Comparison of ENCODE assay signal across 17 cellular contexts in the genomic region with DNA sequence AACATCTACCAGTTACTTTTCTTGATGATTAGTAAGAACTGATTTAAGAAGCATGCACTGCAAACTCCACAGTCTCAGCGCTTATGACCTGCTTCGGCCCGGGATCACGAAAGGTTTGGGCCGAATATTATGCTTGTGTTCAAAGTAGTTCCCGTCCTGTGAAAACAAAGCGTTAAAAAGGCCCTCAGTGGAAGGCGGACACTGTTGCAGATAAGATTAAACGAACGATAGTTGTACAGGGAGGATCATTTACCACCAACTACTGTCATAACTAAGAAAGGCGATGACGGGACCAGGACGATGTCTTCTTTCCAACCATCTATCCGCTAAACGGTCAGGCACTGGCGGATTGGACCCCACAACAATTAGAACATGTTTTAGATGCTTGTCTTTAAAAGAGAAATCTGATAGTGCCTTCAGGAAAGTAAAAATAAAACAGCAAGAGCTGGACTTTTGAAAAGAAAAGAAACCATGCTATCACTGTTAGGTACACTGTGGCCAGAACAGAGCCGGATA. TPM values are rescaled to one million over a fixed set of nuclear protein-coding genes. Genes with fewer than 3 reads are reported as not detected.
A peak's percentile ranks its signal among the peaks of the same experiment; 100 is the strongest.
DNase-seq lines count a peak whose midpoint lies in the region; ATAC-seq and TF ChIP-seq lines count a peak whose summit lies in the region.
"Had no signal": no experiment of that assay in that cellular context is flagged by ENCODE, and none has a peak within 500 bp of the region (broad histone marks: within the 10 kb centered on the region; RNA-seq: fewer than 3 reads in every experiment).

No MANE protein-coding gene starts in this region.

- DNase-seq in IMR-90 = no peak
- no peak for DNase-seq in fibroblast of lung (ENCODE audit: low read depth in 2 of 2)
- no peak for DNase-seq in lower lobe of right lung
- no peak for DNase-seq in vagina (ENCODE audit: extremely low spot score in 2 of 2)
- no peak for DNase-seq in nucleus accumbens (lab: John Stamatoyannopoulos, UW)
- DNase-seq: activated CD8-positive, alpha-beta memory T cell treated with anti-CD3 and anti-CD28 coated beads, Interleukin-2, amount 50 U/mL, for 4 hours; amygdala; left cardiac atrium; NCI-H187; NK-92 treated with Interleukin-12 subunit alpha and Interleukin-12 subunit beta, amount 100 ng/mL, for 24 hours; ovary had no signal

- peak overlapping the region; percentile 21; the same call in 1 of the 2 replicates for H3K4ac ChIP-seq in IMR-90 (ENCODE audit: low read depth, low read length)

- H4K20me1 ChIP-seq in IMR-90 (ENCODE audit: insufficient read depth, low read length) (no peaks in the 10 kb centered on the region), fibroblast of lung (ENCODE audit: control insufficient read depth, extremely low read depth, insufficient read depth, low read length) (no peaks in the 10 kb centered on the region)

- no TSS peak for BruUV-seq in IMR-90 (replicated peaks; lab: Mats Ljungman, UMichigan)

- TF ChIP-seq RAD21 in IMR-90 (IDR thresholded peaks at IDR 0.05; ENCODE audit: low read length) = no peak

- H3K27ac ChIP-seq in IMR-90 (ENCODE audit: insufficient read depth, low read length) = no peak overlapping the region
- no peak overlapping the region for H3K27ac ChIP-seq in fibroblast of lung (ENCODE audit: insufficient read depth, low read length)
- peak overlapping the region; percentile 56 for H3K27ac ChIP-seq in lower lobe of right lung
- peak overlapping the region; percentile 67 for H3K27ac ChIP-seq in stomach smooth muscle (ENCODE audit: low read length)
- no peak overlapping the region for H3K27ac ChIP-seq in vagina
- H3K27ac ChIP-seq: ovary had no signal

- H3K36me3 ChIP-seq in IMR-90 (ENCODE audit: control insufficient read depth, insufficient read depth, low read length) = peaks cover 2% of the 10 kb centered on the region; the same call in 1 of the 2 replicates
- no peaks in the 10 kb centered on the region for H3K36me3 ChIP-seq in fibroblast of lung (ENCODE audit: control insufficient read depth, insufficient read depth, low read length)
- no peaks in the 10 kb centered on the region for H3K36me3 ChIP-seq in lower lobe of right lung
- peaks cover 33 to 36% of the 10 kb centered on the region in 2 donors for H3K36me3 ChIP-seq in stomach smooth muscle (ENCODE audit: control insufficient read depth in 2 of 2, insufficient read depth in 2 of 2, low read length in 2 of 2)
- no peaks in the 10 kb centered on the region for H3K36me3 ChIP-seq in vagina
- H3K36me3 ChIP-seq: MG63, ovary had no signal

- dilution Hi-C loops in IMR-90 (cut with HindIII; ENCODE audit: low sequenced_read_pairs, unreplicated experiment) = no loop called here

- no peak overlapping the region for H2AK9ac ChIP-seq in IMR-90 (replicated peaks; ENCODE audit: low read depth, low read length, poor library complexity)

- no peaks in the 10 kb centered on the region for H3K79me2 ChIP-seq in fibroblast of lung (ENCODE audit: control insufficient read depth, insufficient read depth, low read length)

- no peak for TF ChIP-seq POLR2A in IMR-90 (IDR thresholded peaks at IDR 0.05; ENCODE audit: low read depth, low read length)
- no peak for TF ChIP-seq POLR2A in vagina (IDR thresholded peaks at IDR 0.05)

- H2BK20ac ChIP-seq in IMR-90 (ENCODE audit: low read depth, low read length) = peak overlapping the region; percentile 57; the same call in 1 of the 2 replicates

- intact Hi-C loops in IMR-90 (cut with micrococcal nuclease) = no loop called here
- intact Hi-C loops in lower lobe of right lung (cut with DNase I) = no loop called here
- intact Hi-C loops in vagina (cut with DNase I) = no loop called here

- no peak overlapping the region for H4K5ac ChIP-seq in IMR-90 (ENCODE audit: low read depth, low read length)

- peaks cover 15% of the 10 kb centered on the region for H3K4me1 ChIP-seq in IMR-90 (ENCODE audit: control insufficient read depth, insufficient read depth, low read length)
- no peaks in the 10 kb centered on the region for H3K4me1 ChIP-seq in fibroblast of lung (ENCODE audit: control insufficient read depth, extremely low read depth, insufficient read depth, low read length)
- peaks cover 13% of the 10 kb centered on the region for H3K4me1 ChIP-seq in lower lobe of right lung
- peaks cover 17% of the 10 kb centered on the region for H3K4me1 ChIP-seq in stomach smooth muscle (ENCODE audit: control insufficient read depth, insufficient read depth, low read length)
- peaks cover 5% of the 10 kb centered on the region for H3K4me1 ChIP-seq in vagina

- no peaks in the 10 kb centered on the region for H3K79me1 ChIP-seq in IMR-90 (ENCODE audit: low read depth in 1 of 2, low read length in 2 of 2)

- POLR2A ChIA-PET in IMR-90 (lab: Charles Lee; ENCODE audit: unreplicated experiment) = no interaction called here

- 100% methylated on average over 5 of the region's 17 CpGs; no CpG with 5 or more reads in 1 of the 2 experiments for WGBS in IMR-90 (ENCODE audit: extremely low coverage in 2 of 2, insufficient read length in 1 of 2), 2 experiments

- H2AFZ ChIP-seq in IMR-90 (replicated peaks; ENCODE audit: low read length, poor library complexity) (peak overlapping the region; percentile 5), fibroblast of lung (ENCODE audit: low read length) (no peak overlapping the region)

- H2BK5ac ChIP-seq in IMR-90 (ENCODE audit: low read depth, low read length, poor library complexity, severe bottlenecking) = no peak overlapping the region

- in situ Hi-C loops in IMR-90 (cut with MboI; ENCODE audit: low sequenced_read_pairs) = no loop called here

- ATAC-seq in IMR-90 (ENCODE audit: low read depth) = no peak
- peak in 1 of 2 donors; percentile 5 for ATAC-seq in lower lobe of right lung
- no peak for ATAC-seq in GM19351 (IDR thresholded peaks at IDR 0.05; ENCODE audit: unreplicated experiment)
- ATAC-seq in HG03439 (IDR thresholded peaks at IDR 0.05; ENCODE audit: unreplicated experiment) = no peak

- H4K91ac ChIP-seq in IMR-90 (ENCODE audit: insufficient read depth, low read depth, low read length) = no peak overlapping the region

- H3K56ac ChIP-seq in IMR-90 (ENCODE audit: extremely low read depth, insufficient read depth, low read length) = no peak overlapping the region

- peak overlapping the region in 1 of 2 experiments; percentile 49; a peak in 1 of 4 replicates for H4K8ac ChIP-seq in IMR-90 (ENCODE audit: low read depth in 2 of 2, low read length in 2 of 2)

- no peak overlapping the region for H3K14ac ChIP-seq in IMR-90 (replicated peaks; ENCODE audit: low read depth, low read length)

- peak overlapping the region; percentile 15; the same call in 1 of the 3 replicates for H2BK15ac ChIP-seq in IMR-90 (ENCODE audit: low read depth, low read length)

- TF ChIP-seq CTCF in IMR-90 (conservative IDR thresholded peaks at IDR 0.05; ENCODE audit: low read depth, low read length) (no peak), fibroblast of lung (conservative IDR thresholded peaks at IDR 0.05 in 1 of 2, IDR thresholded peaks at IDR 0.05 in 1 of 2; ENCODE audit: low read depth in 1 of 2, low read length in 2 of 2) (no peak), lower lobe of right lung (IDR thresholded peaks at IDR 0.05) (no peak), vagina (IDR thresholded peaks at IDR 0.05) (no peak)

- H2AK5ac ChIP-seq in IMR-90 (ENCODE audit: low read depth, low read length) = peak overlapping the region; percentile 15; the same call in 1 of the 2 replicates

- H3K9me3 ChIP-seq in IMR-90 (ENCODE audit: control insufficient read depth, insufficient read depth, low read length) (no peaks in the 10 kb centered on the region), fibroblast of lung (ENCODE audit: control insufficient read depth, insufficient read depth, low read depth, low read length) (no peaks in the 10 kb centered on the region), lower lobe of right lung (no peaks in the 10 kb centered on the region), stomach smooth muscle (ENCODE audit: control insufficient read depth in 2 of 2, low read length in 2 of 2) (no peaks in the 10 kb centered on the region), vagina (no peaks in the 10 kb centered on the region)
- H3K9me3 ChIP-seq: MG63, ovary had no signal

- H3K4me2 ChIP-seq in IMR-90 (ENCODE audit: low read depth, low read length) (no peak overlapping the region), fibroblast of lung (ENCODE audit: extremely low read depth, insufficient read depth, low read length) (peak overlapping the region; percentile 48)

- CTCF ChIA-PET in IMR-90 (lab: Yijun Ruan, JAX) = interaction anchor here (0.6 to 1.2 kb wide), 2 partner anchors 10 to 17 kb away, joined by 3 to 4 read pairs; no protein-coding TSS in a partner anchor

- no peak overlapping the region for H3K9ac ChIP-seq in IMR-90 (ENCODE audit: low read depth, low read length)
- H3K9ac ChIP-seq in fibroblast of lung (ENCODE audit: insufficient read depth, low read length) = no peak overlapping the region
- H3K9ac ChIP-seq in stomach smooth muscle (ENCODE audit: low read length in 2 of 2) = no peak overlapping the region

- no peak overlapping the region for H3K23ac ChIP-seq in IMR-90 (ENCODE audit: low read depth, low read length)

- no peaks in the 10 kb centered on the region for H3K9me1 ChIP-seq in IMR-90 (ENCODE audit: insufficient read depth, low read length)

- H3K27me3 ChIP-seq in IMR-90 (ENCODE audit: control insufficient read depth, insufficient read depth, low read length) = no peaks in the 10 kb centered on the region
- no peaks in the 10 kb centered on the region for H3K27me3 ChIP-seq in fibroblast of lung (ENCODE audit: control insufficient read depth, insufficient read depth, low read length)
- H3K27me3 ChIP-seq in lower lobe of right lung (ENCODE audit: low read depth) = no peaks in the 10 kb centered on the region
- H3K27me3 ChIP-seq in stomach smooth muscle (ENCODE audit: control insufficient read depth in 1 of 2, insufficient read depth in 2 of 2, low read length in 2 of 2) = no peaks in the 10 kb centered on the region
- no peaks in the 10 kb centered on the region for H3K27me3 ChIP-seq in vagina
- H3K27me3 ChIP-seq: MG63, ovary had no signal

- H2BK120ac ChIP-seq in IMR-90 (ENCODE audit: low read depth, low read length) = peak overlapping the region; percentile 12; the same call in 1 of the 2 replicates

- no peak overlapping the region for H3K18ac ChIP-seq in IMR-90 (ENCODE audit: low read depth, low read length)

- H3K4me3 ChIP-seq in IMR-90 (ENCODE audit: insufficient read depth, low read depth, low read length) = no peak overlapping the region
- no peak overlapping the region for H3K4me3 ChIP-seq in fibroblast of lung (replicated peaks in 1 of 4; ENCODE audit: control extremely low read depth in 1 of 4, insufficient read depth in 1 of 4, low read depth in 3 of 4, low read length in 4 of 4)
- no peak overlapping the region for H3K4me3 ChIP-seq in lower lobe of right lung
- peak overlapping the region in 1 of 2 donors; percentile 16 for H3K4me3 ChIP-seq in stomach smooth muscle (ENCODE audit: low read length in 2 of 2)
- H3K4me3 ChIP-seq in vagina = no peak overlapping the region
- H3K4me3 ChIP-seq: MG63, ovary had no signal

RNA-seq across cellular contexts. Expression of a gene that starts 21.1 kb away (rescaled TPM):
- total RNA-seq in IMR-90 (2012; rRNA removed) (8.9 and 11.7 TPM in 2 replicates), fibroblast of lung (20.8 and 50.3 TPM in 2 replicates), lower lobe of right lung (18.4 TPM), vagina (148 TPM)
- polyA plus RNA-seq in IMR-90 (2012; rRNA removed) (6.4 and 6.8 TPM in 2 replicates), fibroblast of lung (8.7 and 14.2 TPM in 2 replicates)
- polyA plus RNA-seq in IMR-90 (2012; cell fraction: cytosol; rRNA removed) = 5.8 and 6.6 TPM in 2 replicates
- polyA plus RNA-seq in IMR-90 (2012; cell fraction: nucleus; rRNA removed; ENCODE audit: low replicate concordance) = 6.6 and 13.8 TPM in 2 replicates
- polyA plus RNA-seq in fibroblast of lung (2012) = 5.5 and 9.6 TPM in 2 replicates
- 0.86 and 30.1 TPM in 2 replicates for polyA minus RNA-seq in fibroblast of lung (ENCODE audit: low replicate concordance)
- total RNA-seq: activated CD4-positive, alpha-beta T cell treated with anti-CD3 and anti-CD28 coated beads, Interleukin-2, amount 10 ng/mL, durations not matched to agents 7 days and 5 days; CD8-positive, alpha-beta memory T cell had no signal
- polyA plus RNA-seq: CD8-positive, alpha-beta memory T cell had no signal

RNA-seq across cellular contexts. Expression of a gene that starts 42.7 kb away (rescaled TPM):
- total RNA-seq in IMR-90 (2012; rRNA removed) = 0.90 and 1.4 TPM in 2 replicates
- 0.37 and 0.46 TPM in 2 replicates for polyA plus RNA-seq in IMR-90 (2012; rRNA removed)
- polyA plus RNA-seq in IMR-90 (2012; cell fraction: cytosol; rRNA removed) = 0.13 and 0.21 TPM in 2 replicates
- polyA plus RNA-seq in IMR-90 (2012; cell fraction: nucleus; rRNA removed; ENCODE audit: low replicate concordance) = 0.39 TPM in 1 of 2 replicates, not detected in the other
- total RNA-seq in fibroblast of lung = 2.0 and 2.3 TPM in 2 replicates
- 0.80 and 0.83 TPM in 2 replicates for polyA plus RNA-seq in fibroblast of lung
- polyA plus RNA-seq in fibroblast of lung (2012) = 0.14 and 0.29 TPM in 2 replicates
- not detected in 2 replicates for polyA minus RNA-seq in fibroblast of lung (ENCODE audit: low replicate concordance)
- 0.44 TPM for total RNA-seq in lower lobe of right lung
- total RNA-seq in vagina = 1.2 TPM
- total RNA-seq: activated CD4-positive, alpha-beta T cell treated with anti-CD3 and anti-CD28 coated beads, Interleukin-2, amount 10 ng/mL, durations not matched to agents 7 days and 5 days; CD8-positive, alpha-beta memory T cell had no signal
- polyA plus RNA-seq: CD8-positive, alpha-beta memory T cell had no signal

Comparison
In these comparisons a context has a peak if more than half of its experiments do, and no peak if none do; other contexts are left out.
1. H3K27ac ChIP-seq: peak in lower lobe of right lung (single experiment) and stomach smooth muscle (single experiment); none in IMR-90 (single experiment), fibroblast of lung (single experiment) and vagina (single experiment).